In genomic region chr6:112439010-112439409, GRCh38 we compare ENCODE assay signal across 2 cellular contexts.
TF ChIP-seq lines count a peak whose summit lies in the region.

No MANE protein-coding gene starts in this region.

TF ChIP-seq in SK-N-SH, 30 proteins besides CTCF, POLR2A, EP300 and RAD21:
- peak; percentile 81 for TF ChIP-seq REST (IDR thresholded peaks at IDR 0.05; ENCODE audit: low read depth, low read length)
- TF ChIP-seq CHD2 (IDR thresholded peaks at IDR 0.05; ENCODE audit: low read length, partially characterized antibody): no peak

TF ChIP-seq in SK-N-SH treated with all-trans-retinoic acid at 6 μM for 48 hours, 23 proteins besides CTCF, POLR2A, EP300 and RAD21 (continued from another document):
- TF ChIP-seq TSHZ2 (CRISPR knock-in tag; IDR thresholded peaks at IDR 0.05) (no peak), RARB (CRISPR knock-in tag; IDR thresholded peaks at IDR 0.05) (no peak), PATZ1 (CRISPR knock-in tag; IDR thresholded peaks at IDR 0.05; ENCODE audit: borderline replicate concordance) (no peak), ZFP30 (CRISPR knock-in tag; IDR thresholded peaks at IDR 0.05) (no peak), BACH2 (CRISPR knock-in tag; IDR thresholded peaks at IDR 0.05; ENCODE audit: borderline replicate concordance) (no peak), ZNF565 (CRISPR knock-in tag; conservative IDR thresholded peaks at IDR 0.05; ENCODE audit: low read depth) (no peak), SNAI2 (CRISPR knock-in tag; IDR thresholded peaks at IDR 0.05) (no peak), ZNF70 (CRISPR knock-in tag; IDR thresholded peaks at IDR 0.05) (no peak), OSR1 (CRISPR knock-in tag; IDR thresholded peaks at IDR 0.05) (no peak), CSRNP3 (CRISPR knock-in tag; IDR thresholded peaks at IDR 0.05) (no peak)
